ENCODE assay signal across 17 cellular contexts in the genomic region with DNA sequence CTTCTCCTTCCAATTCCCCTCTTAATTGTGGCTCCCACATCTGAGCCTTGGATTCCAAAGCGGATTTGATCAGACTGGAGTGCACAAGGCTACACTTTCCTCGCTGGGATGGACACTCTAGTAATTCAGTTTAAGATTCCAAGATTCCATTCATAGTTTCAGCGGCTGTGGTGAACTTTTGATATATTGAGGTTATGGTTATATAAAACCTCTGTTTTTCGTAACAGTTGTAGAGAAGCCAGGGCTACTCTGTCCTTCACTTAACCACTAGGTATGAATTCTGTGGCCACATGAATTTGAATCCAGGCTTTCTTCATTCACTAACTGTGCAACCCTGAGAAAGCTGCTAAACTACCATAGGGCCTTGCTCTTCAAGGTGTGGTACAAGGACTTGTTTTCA.
DNase-seq lines count a peak whose midpoint lies in the region; ATAC-seq and TF ChIP-seq lines count a peak whose summit lies in the region.
"Had no signal": no experiment of that assay in that cellular context is flagged by ENCODE, and none has a peak within 500 bp of the region (broad histone marks: within the 10 kb centered on the region; RNA-seq: fewer than 3 reads in every experiment).

No MANE protein-coding gene starts in this region.

- CTCF ChIA-PET in IMR-90 (lab: Yijun Ruan, JAX) = no interaction called here
- CTCF ChIA-PET in naive thymus-derived CD4-positive, alpha-beta T cell (lab: Charles Lee) = no interaction called here

- H3K23ac ChIP-seq in IMR-90 (ENCODE audit: low read depth, low read length) = no peak overlapping the region

- dilution Hi-C loops in IMR-90 (cut with HindIII; ENCODE audit: low sequenced_read_pairs, unreplicated experiment) = no loop called here

- in situ Hi-C loops in IMR-90 (cut with MboI; ENCODE audit: low sequenced_read_pairs) = no loop called here

- no peaks in the 10 kb centered on the region for H3K4me1 ChIP-seq in IMR-90 (ENCODE audit: control insufficient read depth, insufficient read depth, low read length)
- H3K4me1 ChIP-seq in body of pancreas = no peaks in the 10 kb centered on the region
- no peaks in the 10 kb centered on the region for H3K4me1 ChIP-seq in naive thymus-derived CD4-positive, alpha-beta T cell (ENCODE audit: control insufficient read depth in 2 of 2, insufficient read depth in 2 of 2, low read length in 2 of 2)
- H3K4me1 ChIP-seq in BE2C = no peaks in the 10 kb centered on the region
- H3K4me1 ChIP-seq: A549 had no signal

- H3K9me1 ChIP-seq in IMR-90 (ENCODE audit: insufficient read depth, low read length) = no peaks in the 10 kb centered on the region

- no peak overlapping the region for H3K14ac ChIP-seq in IMR-90 (replicated peaks; ENCODE audit: low read depth, low read length)

- no peak overlapping the region for H3K56ac ChIP-seq in IMR-90 (ENCODE audit: extremely low read depth, insufficient read depth, low read length)

- BruUV-seq in IMR-90 (replicated peaks; lab: Mats Ljungman, UMichigan) = no TSS peak

- no peak overlapping the region for H4K8ac ChIP-seq in IMR-90 (ENCODE audit: low read depth in 2 of 2, low read length in 2 of 2)

- no peak overlapping the region for H3K4ac ChIP-seq in IMR-90 (ENCODE audit: low read depth, low read length)

- H4K20me1 ChIP-seq in IMR-90 (ENCODE audit: insufficient read depth, low read length) = no peaks in the 10 kb centered on the region

- H4K91ac ChIP-seq in IMR-90 (ENCODE audit: insufficient read depth, low read depth, low read length) = no peak overlapping the region

- H4K5ac ChIP-seq in IMR-90 (ENCODE audit: low read depth, low read length) = no peak overlapping the region

- no peaks in the 10 kb centered on the region for H3K79me1 ChIP-seq in IMR-90 (ENCODE audit: low read depth in 1 of 2, low read length in 2 of 2)

- peak overlapping the region in 2 of 3 experiments; percentile 13 to 58 for H3K27ac Mint-ChIP-seq in nephron
- no peak overlapping the region for H3K27ac Mint-ChIP-seq in naive thymus-derived CD4-positive, alpha-beta T cell
- H3K27ac Mint-ChIP-seq: B cell; CD8-positive, alpha-beta T cell had no signal

- intact Hi-C loops in IMR-90 (cut with micrococcal nuclease) = no loop called here
- intact Hi-C loops in body of pancreas (cut with DNase I) = no loop called here
- intact Hi-C loops in naive thymus-derived CD4-positive, alpha-beta T cell (cut with micrococcal nuclease) = no loop called here

- H2BK15ac ChIP-seq in IMR-90 (ENCODE audit: low read depth, low read length) = no peak overlapping the region

- no peak overlapping the region for H2AK9ac ChIP-seq in IMR-90 (replicated peaks; ENCODE audit: low read depth, low read length, poor library complexity)

- H3K36me3 Mint-ChIP-seq in nephron (ENCODE audit: low read depth) = no peaks in the 10 kb centered on the region
- no peaks in the 10 kb centered on the region for H3K36me3 Mint-ChIP-seq in naive thymus-derived CD4-positive, alpha-beta T cell
- H3K36me3 Mint-ChIP-seq: CD8-positive, alpha-beta T cell had no signal

- no peak overlapping the region for H2AK5ac ChIP-seq in IMR-90 (ENCODE audit: low read depth, low read length)

- DNase-seq in AG08395 (ENCODE audit: low spot score) (peak; percentile 27), IMR-90 (peak; percentile 5), fibroblast of peridontal ligament (ENCODE audit: extremely low read depth) (peak; percentile 15), body of pancreas (no peak), BE2C (no peak), OCI-M1 (lab: John Stamatoyannopoulos, UW) (no peak)
- no peak for DNase-seq in naive thymus-derived CD4-positive, alpha-beta T cell
- DNase-seq: CD8-positive, alpha-beta T cell; DND-41; NCI-H187 treated with DMSO at 0.1 percent for 48 hours; NCI-H2171; NCI-H82; SHP77 had no signal

- H3K36me3 ChIP-seq in IMR-90 (ENCODE audit: control insufficient read depth, insufficient read depth, low read length) = no peaks in the 10 kb centered on the region
- no peaks in the 10 kb centered on the region for H3K36me3 ChIP-seq in body of pancreas (replicated peaks in 1 of 2; ENCODE audit: insufficient read depth in 1 of 2, low read depth in 2 of 2)
- no peaks in the 10 kb centered on the region for H3K36me3 ChIP-seq in naive thymus-derived CD4-positive, alpha-beta T cell (ENCODE audit: control insufficient read depth in 2 of 3, insufficient read depth in 3 of 3, low read length in 3 of 3)
- H3K36me3 ChIP-seq in BE2C = no peaks in the 10 kb centered on the region

- H3K9ac ChIP-seq in IMR-90 (ENCODE audit: low read depth, low read length) = no peak overlapping the region

- no peak overlapping the region for H2BK20ac ChIP-seq in IMR-90 (ENCODE audit: low read depth, low read length)

- ATAC-seq in IMR-90 (ENCODE audit: low read depth) (peak; percentile 40), body of pancreas (no peak)
- ATAC-seq in naive thymus-derived CD4-positive, alpha-beta T cell = no peak
- ATAC-seq: A549; CD8-positive, alpha-beta T cell; Panc1 had no signal

- no peak for TF ChIP-seq RAD21 in IMR-90 (IDR thresholded peaks at IDR 0.05; ENCODE audit: low read length)

- TF ChIP-seq POLR2A in IMR-90 (IDR thresholded peaks at IDR 0.05; ENCODE audit: low read depth, low read length) = no peak
- TF ChIP-seq POLR2A in body of pancreas (IDR thresholded peaks at IDR 0.05) = no peak

- no peaks in the 10 kb centered on the region for H3K9me3 Mint-ChIP-seq in nephron
- peaks cover 0 to 9% (median 0%) of the 10 kb centered on the region in 11 donors for H3K9me3 Mint-ChIP-seq in naive thymus-derived CD4-positive, alpha-beta T cell
- H3K9me3 Mint-ChIP-seq: CD8-positive, alpha-beta T cell had no signal

- POLR2A ChIA-PET in IMR-90 (lab: Charles Lee; ENCODE audit: unreplicated experiment) = no interaction called here
- POLR2A ChIA-PET in naive thymus-derived CD4-positive, alpha-beta T cell (lab: Charles Lee) = no interaction called here

- H3K4me3 Mint-ChIP-seq in nephron = no peak overlapping the region
- H3K4me3 Mint-ChIP-seq in naive thymus-derived CD4-positive, alpha-beta T cell = no peak overlapping the region
- H3K4me3 Mint-ChIP-seq: B cell; CD8-positive, alpha-beta T cell had no signal

- TF ChIP-seq CTCF in IMR-90 (conservative IDR thresholded peaks at IDR 0.05; ENCODE audit: low read depth, low read length) (no peak), nephron (IDR thresholded peaks at IDR 0.05; ENCODE audit: unreplicated experiment in 3 of 3) (no peak), body of pancreas (IDR thresholded peaks at IDR 0.05) (no peak), BE2C (IDR thresholded peaks at IDR 0.05; ENCODE audit: low read depth, low read length) (no peak)

- H3K4me2 ChIP-seq in IMR-90 (ENCODE audit: low read depth, low read length) = no peak overlapping the region
- H3K4me2 ChIP-seq: A549 had no signal

- H3K27me3 Mint-ChIP-seq in nephron (ENCODE audit: low read depth) = no peaks in the 10 kb centered on the region
- peaks cover 0 to 29% (median 8%) of the 10 kb centered on the region in 5 donors for H3K27me3 Mint-ChIP-seq in naive thymus-derived CD4-positive, alpha-beta T cell

- no peaks in the 10 kb centered on the region for H3K9me3 ChIP-seq in IMR-90 (ENCODE audit: control insufficient read depth, insufficient read depth, low read length)
- H3K9me3 ChIP-seq in body of pancreas = no peaks in the 10 kb centered on the region
- no peaks in the 10 kb centered on the region for H3K9me3 ChIP-seq in naive thymus-derived CD4-positive, alpha-beta T cell (ENCODE audit: control insufficient read depth in 2 of 3, low read length in 3 of 3)
- no peaks in the 10 kb centered on the region for H3K9me3 ChIP-seq in BE2C
- H3K9me3 ChIP-seq: A549 had no signal

- H2BK120ac ChIP-seq in IMR-90 (ENCODE audit: low read depth, low read length) = no peak overlapping the region

- no CpG with 5 or more reads among the region's 4 CpGs for WGBS in IMR-90 (ENCODE audit: extremely low coverage in 2 of 2, insufficient read length in 1 of 2), 2 experiments
- whole genome bisulfite sequencing in body of pancreas, 2 donors = 57 to 64% methylated on average over 4 of the region's 4 CpGs

- H2AFZ ChIP-seq in IMR-90 (replicated peaks; ENCODE audit: low read length, poor library complexity) = no peak overlapping the region

- H3K4me1 Mint-ChIP-seq in nephron = peaks cover 5% of the 10 kb centered on the region
- H3K4me1 Mint-ChIP-seq in naive thymus-derived CD4-positive, alpha-beta T cell = peaks cover 0 to 2% (median 0%) of the 10 kb centered on the region in 7 donors

- H3K27me3 ChIP-seq in IMR-90 (ENCODE audit: control insufficient read depth, insufficient read depth, low read length) (peaks cover 3% of the 10 kb centered on the region; the same call in 1 of the 2 replicates), body of pancreas (no peaks in the 10 kb centered on the region), BE2C (peaks cover 14% of the 10 kb centered on the region)
- H3K27me3 ChIP-seq in naive thymus-derived CD4-positive, alpha-beta T cell (ENCODE audit: control insufficient read depth in 2 of 2, insufficient read depth in 2 of 2, low read length in 2 of 2) = no peaks in the 10 kb centered on the region

- H3K27ac ChIP-seq in IMR-90 (ENCODE audit: insufficient read depth, low read length) = no peak overlapping the region
- no peak overlapping the region for H3K27ac ChIP-seq in body of pancreas
- H3K27ac ChIP-seq in naive thymus-derived CD4-positive, alpha-beta T cell (ENCODE audit: low read depth, low read length) = no peak overlapping the region
- H3K27ac ChIP-seq: A549 had no signal

- no peak overlapping the region for H3K18ac ChIP-seq in IMR-90 (ENCODE audit: low read depth, low read length)

- no peak overlapping the region for H3K4me3 ChIP-seq in IMR-90 (ENCODE audit: insufficient read depth, low read depth, low read length)
- H3K4me3 ChIP-seq in body of pancreas = no peak overlapping the region
- H3K4me3 ChIP-seq in naive thymus-derived CD4-positive, alpha-beta T cell (ENCODE audit: low read length) = no peak overlapping the region
- no peak overlapping the region for H3K4me3 ChIP-seq in BE2C (ENCODE audit: low read depth, low read length)
- H3K4me3 ChIP-seq: A549 had no signal

- H2BK5ac ChIP-seq in IMR-90 (ENCODE audit: low read depth, low read length, poor library complexity, severe bottlenecking) = no peak overlapping the region

TF ChIP-seq in IMR-90, 13 proteins besides CTCF, POLR2A, EP300 and RAD21 (continues in another document):
- no peak for TF ChIP-seq RFX5 (IDR thresholded peaks at IDR 0.05; ENCODE audit: low read depth, low read length)
- TF ChIP-seq, protein P1, sequence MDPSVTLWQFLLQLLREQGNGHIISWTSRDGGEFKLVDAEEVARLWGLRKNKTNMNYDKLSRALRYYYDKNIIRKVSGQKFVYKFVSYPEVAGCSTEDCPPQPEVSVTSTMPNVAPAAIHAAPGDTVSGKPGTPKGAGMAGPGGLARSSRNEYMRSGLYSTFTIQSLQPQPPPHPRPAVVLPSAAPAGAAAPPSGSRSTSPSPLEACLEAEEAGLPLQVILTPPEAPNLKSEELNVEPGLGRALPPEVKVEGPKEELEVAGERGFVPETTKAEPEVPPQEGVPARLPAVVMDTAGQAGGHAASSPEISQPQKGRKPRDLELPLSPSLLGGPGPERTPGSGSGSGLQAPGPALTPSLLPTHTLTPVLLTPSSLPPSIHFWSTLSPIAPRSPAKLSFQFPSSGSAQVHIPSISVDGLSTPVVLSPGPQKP (IDR thresholded peaks at IDR 0.05; ENCODE audit: borderline replicate concordance, low read depth, low read length) = no peak
- no peak for TF ChIP-seq MXI1 (IDR thresholded peaks at IDR 0.05; ENCODE audit: borderline replicate concordance, low read depth, low read length)
- no peak for TF ChIP-seq RCOR1 (IDR thresholded peaks at IDR 0.05; ENCODE audit: insufficient replicate concordance, low read length)

Comparison
In these comparisons a context has a peak if more than half of its experiments do, and no peak if none do; other contexts are left out.
1. DNase-seq: peak in AG08395 (single experiment), IMR-90 (single experiment) and fibroblast of peridontal ligament (single experiment); none in body of pancreas (0 of 4), naive thymus-derived CD4-positive, alpha-beta T cell (0 of 9), BE2C (single experiment) and OCI-M1 (single experiment).
2. H3K27ac Mint-ChIP-seq: peak in nephron (2 of 3); none in naive thymus-derived CD4-positive, alpha-beta T cell (0 of 9).